ENCODE assay signal across 17 cellular contexts in genomic region chr3:58102976-58103447, GRCh38.
A peak's percentile ranks its signal among the peaks of the same experiment; 100 is the strongest.
DNase-seq lines count a peak whose midpoint lies in the region; ATAC-seq and TF ChIP-seq lines count a peak whose summit lies in the region.
"Had no signal": no experiment of that assay in that cellular context is flagged by ENCODE, and none has a peak within 500 bp of the region (broad histone marks: within the 10 kb centered on the region; RNA-seq: fewer than 3 reads in every experiment).

No MANE protein-coding gene starts in this region.

- H3K9me3 ChIP-seq in colonic mucosa: no peaks in the 10 kb centered on the region
- H3K9me3 ChIP-seq: heart left ventricle, left ventricle myocardium inferior, spleen had no signal

- H3K4me3 ChIP-seq in urinary bladder (ENCODE audit: low read depth, low read length): no peak overlapping the region
- H3K4me3 ChIP-seq in colonic mucosa: no peak overlapping the region
- H3K4me3 ChIP-seq: heart left ventricle, K562, left ventricle myocardium inferior, neural progenitor cell, PC-9, spleen had no signal

- H3K4me1 Mint-ChIP-seq in chondrocyte (ENCODE audit: low read depth) (peaks cover 14% of the 10 kb centered on the region), progenitor cell of endocrine pancreas (ENCODE audit: low read depth) (peaks cover 22% of the 10 kb centered on the region)
- H3K4me1 Mint-ChIP-seq: neural progenitor cell had no signal

- ATAC-seq in left colon: peak; percentile 18
- ATAC-seq: heart left ventricle, K562 had no signal

- H3K27me3 Mint-ChIP-seq in chondrocyte (ENCODE audit: low read depth): no peaks in the 10 kb centered on the region
- no peaks in the 10 kb centered on the region for H3K27me3 Mint-ChIP-seq in progenitor cell of endocrine pancreas

- H3K36me3 Mint-ChIP-seq in chondrocyte (ENCODE audit: low read depth): peaks cover 25% of the 10 kb centered on the region
- H3K36me3 Mint-ChIP-seq in progenitor cell of endocrine pancreas (ENCODE audit: insufficient read depth): peaks cover 36% of the 10 kb centered on the region

- H3K4me1 ChIP-seq in urinary bladder (ENCODE audit: insufficient read depth) (no peaks in the 10 kb centered on the region), colonic mucosa (no peaks in the 10 kb centered on the region)
- H3K4me1 ChIP-seq: neural progenitor cell had no signal

- intact Hi-C loops in left colon (cut with DNase I, micrococcal nuclease): no loop called here
- intact Hi-C loops in colonic mucosa (cut with DNase I): no loop called here

- H3K27ac ChIP-seq in urinary bladder (ENCODE audit: low read depth) (peak overlapping the region; percentile 63), colonic mucosa (no peak overlapping the region)
- H3K27ac ChIP-seq: left ventricle myocardium inferior, neural progenitor cell, PC-9 had no signal

- H3K9ac ChIP-seq in colonic mucosa (ENCODE audit: low read depth in 2 of 2, low read length in 2 of 2): peak overlapping the region in 1 of 2 donors; percentile 30
- H3K9ac ChIP-seq: neural progenitor cell had no signal

- WGBS in urinary bladder: 55% methylated on average over 10 of the region's 10 CpGs

- H3K36me3 ChIP-seq in urinary bladder (ENCODE audit: insufficient read depth): peaks cover 2% of the 10 kb centered on the region
- H3K36me3 ChIP-seq in colonic mucosa: peaks cover 7% of the 10 kb centered on the region
- H3K36me3 ChIP-seq: neural progenitor cell had no signal

- H3K9me3 Mint-ChIP-seq in chondrocyte (ENCODE audit: low read depth) (no peaks in the 10 kb centered on the region), progenitor cell of endocrine pancreas (ENCODE audit: low read depth) (no peaks in the 10 kb centered on the region)
- H3K9me3 Mint-ChIP-seq: neural progenitor cell had no signal

- H3K27me3 ChIP-seq in colonic mucosa: no peaks in the 10 kb centered on the region
- H3K27me3 ChIP-seq: heart left ventricle, neural progenitor cell, spleen had no signal

- no peak overlapping the region for H3K4me3 Mint-ChIP-seq in chondrocyte (ENCODE audit: unreplicated experiment)
- no peak overlapping the region for H3K4me3 Mint-ChIP-seq in progenitor cell of endocrine pancreas (ENCODE audit: low read depth)
- H3K4me3 Mint-ChIP-seq: neural progenitor cell had no signal

- peak overlapping the region; percentile 18 for H3K27ac Mint-ChIP-seq in chondrocyte (ENCODE audit: unreplicated experiment)
- H3K27ac Mint-ChIP-seq in progenitor cell of endocrine pancreas: peak overlapping the region; percentile 76
- H3K27ac Mint-ChIP-seq: neural progenitor cell had no signal

- DNase-seq in chondrocyte (ENCODE audit: low spot score) (no peak), left colon (no peak), progenitor cell of endocrine pancreas (ENCODE audit: low spot score, unreplicated experiment) (no peak), colonic mucosa (no peak), OCI-M1 (lab: John Stamatoyannopoulos, UW) (no peak), OCI-M2 (lab: John Stamatoyannopoulos, UW; ENCODE audit: unreplicated experiment) (no peak)
- DNase-seq: C1 segment of cervical spinal cord, HCEC 1CT, heart left ventricle, left ventricle myocardium inferior, NCI-H1436, NCI-H510A, PC-9, spleen had no signal

- no peak for TF ChIP-seq CTCF in chondrocyte (IDR thresholded peaks at IDR 0.05)
- TF ChIP-seq CTCF in progenitor cell of endocrine pancreas (IDR thresholded peaks at IDR 0.05; ENCODE audit: unreplicated experiment): no peak
- no peak for TF ChIP-seq CTCF in colonic mucosa (IDR thresholded peaks at IDR 0.05)
